11 cellular contexts compared by ENCODE assay signal in genomic region chr12:31821484-31821883, GRCh38.
"Had no signal": no experiment of that assay in that cellular context is flagged by ENCODE, and none has a peak within 500 bp of the region (broad histone marks: within the 10 kb centered on the region; RNA-seq: fewer than 3 reads in every experiment).

No MANE protein-coding gene starts in this region.

- FAIRE-seq: H1, H54 had no signal

- H3K9ac ChIP-seq: GM23248 had no signal

- H3K4me1 Mint-ChIP-seq: GM23338, H9 had no signal

- H3K4me1 ChIP-seq: HAP-1 had no signal

- DNase-seq: GM23248, GOT3, H7, H9, HCEC 1CT, HFFc6 had no signal

- H3K36me3 ChIP-seq: HAP-1 had no signal

- H3K4me2 ChIP-seq: GM23338 had no signal

- H3K4me3 ChIP-seq: GM23248, GM23338, HAP-1 had no signal

- H3K9me3 ChIP-seq: HAP-1 had no signal

- ATAC-seq: GM23338, HCT116 had no signal

- H2AFZ ChIP-seq: GM23248 had no signal

- H3K27ac Mint-ChIP-seq: GM23338, HFFc6 had no signal

- H3K4me3 Mint-ChIP-seq: GM23338, H9, HFFc6 had no signal

- H3K27ac ChIP-seq: GM23248 had no signal
